In genomic region chr11:62266558-62266957, GRCh38 we compare ENCODE assay signal across 20 cellular contexts. TPM values are rescaled to one million over a fixed set of nuclear protein-coding genes. Genes with fewer than 3 reads are reported as not detected.
DNase-seq lines count a peak whose midpoint lies in the region; ATAC-seq lines count a peak whose summit lies in the region.
"Had no signal": no experiment of that assay in that cellular context is flagged by ENCODE, and none has a peak within 500 bp of the region (broad histone marks: within the 10 kb centered on the region; RNA-seq: fewer than 3 reads in every experiment).

No MANE protein-coding gene starts in this region.

- ATAC-seq in HG02884 (IDR thresholded peaks at IDR 0.05; ENCODE audit: unreplicated experiment) = no peak
- ATAC-seq: natural killer cell treated with Interleukin-12 subunit alpha and Interleukin-12 subunit beta and Interleukin-15 and Interleukin-18, amount 100 ng/mL, for 72 hours had no signal

- DNase-seq in NCI-H345 (lab: John Stamatoyannopoulos, UW) = peak; percentile 3
- DNase-seq in NCI-H345 treated with DMSO at 0.1 percent for 48 hours (lab: John Stamatoyannopoulos, UW; ENCODE audit: unreplicated experiment) = no peak
- peak; percentile 44 for DNase-seq in ELR (ENCODE audit: low read depth)
- no peak for DNase-seq in activated T-helper 2 cell treated with anti-CD3 and anti-CD28 coated beads, Interferon-gamma antibody, Interleukin-2, Interleukin-4, amounts not matched to agents 10 μg/mL and 5 μg/mL and 100 μg/mL, durations not matched to agents 14 hours and 24 hours and 36 hours (ENCODE audit: low spot score)
- peak; percentile 28 for DNase-seq in kidney tubule cell (ENCODE audit: low spot score)
- DNase-seq in substantia nigra (lab: John Stamatoyannopoulos, UW) = no peak
- no peak for DNase-seq in AG08395 (ENCODE audit: low spot score)
- DNase-seq: 8988T; CD8-positive, alpha-beta memory T cell; NCI-H1417 treated with DMSO at 0.1 percent for 48 hours; NCI-H526; Right ventricle myocardium superior had no signal

- no peak overlapping the region for H3K4me3 Mint-ChIP-seq in activated T-helper 2 cell treated with anti-CD3 and anti-CD28 coated beads, Interferon-gamma antibody, Interleukin-2, Interleukin-4, amounts not matched to agents 10 μg/mL and 5 μg/mL and 100 μg/mL, durations not matched to agents 14 hours and 24 hours and 36 hours (ENCODE audit: low read depth)
- H3K4me3 Mint-ChIP-seq: CD8-positive, alpha-beta memory T cell; natural killer cell treated with Interleukin-12 subunit alpha and Interleukin-12 subunit beta and Interleukin-15 and Interleukin-18, amount 100 ng/mL, for 72 hours had no signal

- peaks cover 11% of the 10 kb centered on the region for H3K27me3 Mint-ChIP-seq in activated T-helper 2 cell treated with anti-CD3 and anti-CD28 coated beads, Interferon-gamma antibody, Interleukin-2, Interleukin-4, amounts not matched to agents 10 μg/mL and 5 μg/mL and 100 μg/mL, durations not matched to agents 14 hours and 24 hours and 36 hours (ENCODE audit: low read depth)

- peak overlapping the region; percentile 35 for H3K27ac Mint-ChIP-seq in activated T-helper 2 cell treated with anti-CD3 and anti-CD28 coated beads, Interferon-gamma antibody, Interleukin-2, Interleukin-4, amounts not matched to agents 10 μg/mL and 5 μg/mL and 100 μg/mL, durations not matched to agents 14 hours and 24 hours and 36 hours
- H3K27ac Mint-ChIP-seq: natural killer cell treated with Interleukin-12 subunit alpha and Interleukin-12 subunit beta and Interleukin-15 and Interleukin-18, amount 100 ng/mL, for 72 hours had no signal

- H3K36me3 Mint-ChIP-seq in activated T-helper 2 cell treated with anti-CD3 and anti-CD28 coated beads, Interferon-gamma antibody, Interleukin-2, Interleukin-4, amounts not matched to agents 10 μg/mL and 5 μg/mL and 100 μg/mL, durations not matched to agents 14 hours and 24 hours and 36 hours (ENCODE audit: low read depth) = no peaks in the 10 kb centered on the region
- H3K36me3 Mint-ChIP-seq: CD8-positive, alpha-beta memory T cell; natural killer cell treated with Interleukin-12 subunit alpha and Interleukin-12 subunit beta and Interleukin-15 and Interleukin-18, amount 100 ng/mL, for 72 hours had no signal

- no peaks in the 10 kb centered on the region for H3K9me3 Mint-ChIP-seq in activated T-helper 2 cell treated with anti-CD3 and anti-CD28 coated beads, Interferon-gamma antibody, Interleukin-2, Interleukin-4, amounts not matched to agents 10 μg/mL and 5 μg/mL and 100 μg/mL, durations not matched to agents 14 hours and 24 hours and 36 hours
- H3K9me3 Mint-ChIP-seq: CD8-positive, alpha-beta memory T cell; natural killer cell treated with Interleukin-12 subunit alpha and Interleukin-12 subunit beta and Interleukin-15 and Interleukin-18, amount 100 ng/mL, for 72 hours had no signal

- peaks cover 11% of the 10 kb centered on the region for H3K4me1 Mint-ChIP-seq in activated T-helper 2 cell treated with anti-CD3 and anti-CD28 coated beads, Interferon-gamma antibody, Interleukin-2, Interleukin-4, amounts not matched to agents 10 μg/mL and 5 μg/mL and 100 μg/mL, durations not matched to agents 14 hours and 24 hours and 36 hours (ENCODE audit: low read depth)
- H3K4me1 Mint-ChIP-seq: CD8-positive, alpha-beta memory T cell had no signal

- no peak overlapping the region for H3K27ac ChIP-seq in substantia nigra (ENCODE audit: low read depth, low read length, poor library complexity, severe bottlenecking)
- H3K27ac ChIP-seq: adrenal gland, esophagus muscularis mucosa had no signal

- intact Hi-C loops in activated T-helper 2 cell treated with anti-CD3 and anti-CD28 coated beads, Interferon-gamma antibody, Interleukin-2, Interleukin-4, amounts not matched to agents 10 μg/mL and 5 μg/mL and 100 μg/mL, durations not matched to agents 14 hours and 24 hours and 36 hours (cut with micrococcal nuclease) = no loop called here

RNA-seq across cellular contexts. Expression of gene SCGB2A2, which starts 3.4 kb away (rescaled TPM):
- total RNA-seq in activated T-helper 2 cell treated with anti-CD3 and anti-CD28 coated beads, Interferon-gamma antibody, Interleukin-2, Interleukin-4, amounts not matched to agents 10 μg/mL and 5 μg/mL and 100 μg/mL, durations not matched to agents 14 hours and 24 hours and 36 hours = not detected in 2 replicates
- total RNA-seq: activated CD8-positive, alpha-beta memory T cell treated with anti-CD3 and anti-CD28 coated beads for 36 hours; adrenal gland; CD8-positive, alpha-beta memory T cell; esophagus muscularis mucosa; natural killer cell treated with Interleukin-12 subunit alpha and Interleukin-12 subunit beta and Interleukin-15 and Interleukin-18, amount 100 ng/mL, for 72 hours; pulmonary artery endothelial cell; Right ventricle myocardium superior; T-helper 2 cell treated with Interferon-gamma antibody and Interleukin-4, amounts not matched to agents 100 ng/mL and 5 ng/mL, for 36 hours had no signal

RNA-seq across cellular contexts. Expression of gene SCGB1D2, which starts 24.5 kb away (rescaled TPM):
- not detected in 2 replicates for total RNA-seq in activated T-helper 2 cell treated with anti-CD3 and anti-CD28 coated beads, Interferon-gamma antibody, Interleukin-2, Interleukin-4, amounts not matched to agents 10 μg/mL and 5 μg/mL and 100 μg/mL, durations not matched to agents 14 hours and 24 hours and 36 hours
- total RNA-seq: activated CD8-positive, alpha-beta memory T cell treated with anti-CD3 and anti-CD28 coated beads for 36 hours; CD8-positive, alpha-beta memory T cell; esophagus muscularis mucosa; natural killer cell treated with Interleukin-12 subunit alpha and Interleukin-12 subunit beta and Interleukin-15 and Interleukin-18, amount 100 ng/mL, for 72 hours; pulmonary artery endothelial cell; T-helper 2 cell treated with Interferon-gamma antibody and Interleukin-4, amounts not matched to agents 100 ng/mL and 5 ng/mL, for 36 hours had no signal

RNA-seq across cellular contexts. Expression of gene SCGB1D4, which starts 32.3 kb away (rescaled TPM):
- not detected in 2 replicates for total RNA-seq in activated T-helper 2 cell treated with anti-CD3 and anti-CD28 coated beads, Interferon-gamma antibody, Interleukin-2, Interleukin-4, amounts not matched to agents 10 μg/mL and 5 μg/mL and 100 μg/mL, durations not matched to agents 14 hours and 24 hours and 36 hours
- total RNA-seq: activated CD8-positive, alpha-beta memory T cell treated with anti-CD3 and anti-CD28 coated beads for 36 hours; adrenal gland; CD8-positive, alpha-beta memory T cell; esophagus muscularis mucosa; lower leg skin; natural killer cell treated with Interleukin-12 subunit alpha and Interleukin-12 subunit beta and Interleukin-15 and Interleukin-18, amount 100 ng/mL, for 72 hours; pulmonary artery endothelial cell; Right ventricle myocardium superior; T-helper 2 cell treated with Interferon-gamma antibody and Interleukin-4, amounts not matched to agents 100 ng/mL and 5 ng/mL, for 36 hours had no signal

RNA-seq across cellular contexts. Expression of gene SCGB2A1, which starts 58.1 kb away (rescaled TPM):
- not detected in 2 replicates for total RNA-seq in activated T-helper 2 cell treated with anti-CD3 and anti-CD28 coated beads, Interferon-gamma antibody, Interleukin-2, Interleukin-4, amounts not matched to agents 10 μg/mL and 5 μg/mL and 100 μg/mL, durations not matched to agents 14 hours and 24 hours and 36 hours
- total RNA-seq: activated CD8-positive, alpha-beta memory T cell treated with anti-CD3 and anti-CD28 coated beads for 36 hours; adrenal gland; CD8-positive, alpha-beta memory T cell; esophagus muscularis mucosa; natural killer cell treated with Interleukin-12 subunit alpha and Interleukin-12 subunit beta and Interleukin-15 and Interleukin-18, amount 100 ng/mL, for 72 hours; pulmonary artery endothelial cell; Right ventricle myocardium superior; T-helper 2 cell treated with Interferon-gamma antibody and Interleukin-4, amounts not matched to agents 100 ng/mL and 5 ng/mL, for 36 hours had no signal

Comparison
In these comparisons a context has a peak if more than half of its experiments do, and no peak if none do; other contexts are left out.
1. DNase-seq: peak in NCI-H345 (single experiment), ELR (single experiment) and kidney tubule cell (single experiment); none in NCI-H345 treated with DMSO at 0.1 percent for 48 hours (single experiment), activated T-helper 2 cell treated with anti-CD3 and anti-CD28 coated beads, Interferon-gamma antibody, Interleukin-2, Interleukin-4, amounts not matched to agents 10 μg/mL and 5 μg/mL and 100 μg/mL, durations not matched to agents 14 hours and 24 hours and 36 hours (single experiment), substantia nigra (0 of 49) and AG08395 (single experiment).